Comparison of ENCODE assay signal across 16 cellular contexts in genomic region chr21:35019631-35020032, GRCh38. TPM values are rescaled to one million over a fixed set of nuclear protein-coding genes. Genes with fewer than 3 reads are reported as not detected.
DNase-seq lines count a peak whose midpoint lies in the region; ATAC-seq, FAIRE-seq and TF ChIP-seq lines count a peak whose summit lies in the region.
"Had no signal": no experiment of that assay in that cellular context is flagged by ENCODE, and none has a peak within 500 bp of the region (broad histone marks: within the 10 kb centered on the region; RNA-seq: fewer than 3 reads in every experiment).

No MANE protein-coding gene starts in this region.

- peak; percentile 33 for DNase-seq in HK-2 (ENCODE audit: unreplicated experiment)
- peak; percentile 87 for DNase-seq in colonic mucosa
- no peak for DNase-seq in urothelium cell line (ENCODE audit: low spot score)
- no peak for DNase-seq in NCI-H2171 treated with DMSO at 0.1 percent for 48 hours (lab: John Stamatoyannopoulos, UW)
- no peak for DNase-seq in tibial nerve (ENCODE audit: low spot score in 2 of 2)
- DNase-seq: activated CD4-positive, CD25-positive, alpha-beta regulatory T cell; amniotic stem cell; mammary epithelial cell; NCI-H1092; NCI-H226; nucleus accumbens had no signal

- WGBS in tibial nerve, 2 donors, result 50 to 70% methylated on average over 9 of the region's 9 CpGs

- H3K9ac ChIP-seq in BLaER1 (no peak overlapping the region), colonic mucosa (ENCODE audit: low read depth in 2 of 2, low read length in 2 of 2) (no peak overlapping the region), mucosa of rectum (ENCODE audit: low read depth in 1 of 2, low read length in 2 of 2) (no peak overlapping the region)

- H3K27ac ChIP-seq in BLaER1, result peak overlapping the region; percentile 72; the same call in 1 of the 2 replicates
- H3K27ac ChIP-seq in colonic mucosa, result peak overlapping the region; percentile 34
- H3K27ac ChIP-seq in mucosa of rectum (ENCODE audit: low read depth in 2 of 2, low read length in 2 of 2), result peak overlapping the region; percentile 10 to 53
- H3K27ac ChIP-seq in tibial nerve, result no peak overlapping the region
- H3K27ac ChIP-seq: suprapubic skin had no signal

- H3K4me3 ChIP-seq in BLaER1, result no peak overlapping the region
- H3K4me3 ChIP-seq in colonic mucosa, result no peak overlapping the region
- H3K4me3 ChIP-seq in mucosa of rectum (ENCODE audit: low read length in 2 of 2), result no peak overlapping the region
- no peak overlapping the region for H3K4me3 ChIP-seq in tibial nerve
- H3K4me3 ChIP-seq: suprapubic skin had no signal

- TF ChIP-seq CTCF in colonic mucosa (IDR thresholded peaks at IDR 0.05) (no peak), tibial nerve (IDR thresholded peaks at IDR 0.05) (no peak)

- H3K9me3 ChIP-seq in BLaER1 (no peaks in the 10 kb centered on the region), colonic mucosa (no peaks in the 10 kb centered on the region), mucosa of rectum (ENCODE audit: control insufficient read depth in 2 of 2, low read length in 2 of 2) (no peaks in the 10 kb centered on the region), tibial nerve (no peaks in the 10 kb centered on the region)
- H3K9me3 ChIP-seq: suprapubic skin had no signal

- no peak for TF ChIP-seq EP300 in tibial nerve (IDR thresholded peaks at IDR 0.05)

- ATAC-seq in HG02852 (IDR thresholded peaks at IDR 0.05; ENCODE audit: unreplicated experiment), result no peak
- ATAC-seq: Panc1 had no signal

- TF ChIP-seq POLR2A in tibial nerve (IDR thresholded peaks at IDR 0.05), result no peak

- H3K4me1 ChIP-seq in BLaER1 (peaks cover 100% of the 10 kb centered on the region), colonic mucosa (peaks cover 13% of the 10 kb centered on the region), mucosa of rectum (ENCODE audit: control insufficient read depth in 2 of 2, insufficient read depth in 2 of 2, low read length in 2 of 2) (peaks cover 38 to 53% of the 10 kb centered on the region in 2 donors), tibial nerve (no peaks in the 10 kb centered on the region)
- H3K4me1 ChIP-seq: suprapubic skin had no signal

- H3K36me3 ChIP-seq in BLaER1, result peaks cover 99% of the 10 kb centered on the region
- H3K36me3 ChIP-seq in colonic mucosa, result no peaks in the 10 kb centered on the region
- H3K36me3 ChIP-seq in mucosa of rectum (ENCODE audit: control insufficient read depth in 2 of 2, insufficient read depth in 2 of 2, low read length in 2 of 2), result no peaks in the 10 kb centered on the region
- no peaks in the 10 kb centered on the region for H3K36me3 ChIP-seq in tibial nerve
- H3K36me3 ChIP-seq: suprapubic skin had no signal

- FAIRE-seq in urothelium cell line (lab: Jason Lieb, UNC), result no peak

- H3K27me3 ChIP-seq in BLaER1 (no peaks in the 10 kb centered on the region), colonic mucosa (no peaks in the 10 kb centered on the region), mucosa of rectum (ENCODE audit: control insufficient read depth in 2 of 2, insufficient read depth in 2 of 2, low read length in 2 of 2) (no peaks in the 10 kb centered on the region), tibial nerve (no peaks in the 10 kb centered on the region)
- H3K27me3 ChIP-seq: suprapubic skin had no signal

- peaks cover 54% of the 10 kb centered on the region for H4K20me1 ChIP-seq in BLaER1

- intact Hi-C loops in colonic mucosa (cut with DNase I), result loop anchor here (10.0 kb wide), 1 partner anchor 125 kb away; no protein-coding TSS in a partner anchor

- peak overlapping the region; percentile 77 for H3K4me2 ChIP-seq in BLaER1

RNA-seq across cellular contexts. Expression of gene RUNX1, which starts 29.5 kb away (rescaled TPM):
- 10 to 100 TPM; 21.3 to 23.0 TPM for total RNA-seq in colonic mucosa
- total RNA-seq in tibial nerve, result 10 to 100 TPM; 23.6 to 36.9 (median 26.3) TPM

Comparison
In these comparisons a context has a peak if more than half of its experiments do, and no peak if none do; other contexts are left out.
1. H3K27ac ChIP-seq: peak in BLaER1 (single experiment), colonic mucosa (single experiment) and mucosa of rectum (2 of 2); none in tibial nerve (0 of 4).
2. DNase-seq: peak in HK-2 (single experiment) and colonic mucosa (single experiment); none in urothelium cell line (single experiment), NCI-H2171 treated with DMSO at 0.1 percent for 48 hours (single experiment) and tibial nerve (0 of 2).